In the genomic region with DNA sequence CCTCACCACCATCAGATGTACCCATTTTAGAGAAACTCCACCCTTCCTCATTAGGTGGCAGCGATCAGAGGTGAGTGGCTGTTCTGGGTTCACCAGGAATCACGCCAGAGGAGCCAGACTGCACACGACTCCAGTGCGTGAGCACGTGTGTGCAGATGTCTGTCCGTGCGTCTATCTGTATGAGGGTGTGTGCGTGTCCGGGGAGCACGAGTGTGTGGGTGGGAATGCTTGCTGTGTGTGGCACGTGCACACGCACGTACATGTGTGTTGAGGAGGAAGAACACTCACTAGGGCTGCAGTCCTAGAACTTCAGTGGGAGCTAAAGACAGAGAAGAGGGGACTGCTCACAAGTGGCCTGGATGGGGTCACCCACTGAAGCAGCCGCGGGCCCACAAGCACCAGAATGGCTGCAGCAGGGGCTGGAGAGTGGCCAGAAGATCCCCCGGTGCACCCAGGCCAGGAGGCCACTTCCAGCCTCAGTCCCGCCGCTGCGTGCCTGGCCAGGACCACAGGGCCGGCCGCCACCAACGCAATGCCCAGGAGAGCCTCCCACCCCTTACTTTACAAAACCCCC, we compare ENCODE assay signal across 18 cellular contexts. TPM values are rescaled to one million over a fixed set of nuclear protein-coding genes. Genes with fewer than 3 reads are reported as not detected.
A peak's percentile ranks its signal among the peaks of the same experiment; 100 is the strongest.
DNase-seq lines count a peak whose midpoint lies in the region; ATAC-seq, FAIRE-seq and TF ChIP-seq lines count a peak whose summit lies in the region.
"Had no signal": no experiment of that assay in that cellular context is flagged by ENCODE, and none has a peak within 500 bp of the region (broad histone marks: within the 10 kb centered on the region; RNA-seq: fewer than 3 reads in every experiment).

No MANE protein-coding gene starts in this region.

- CTCF ChIA-PET in CD8-positive, alpha-beta T cell (lab: Charles Lee): interaction anchor here (1.4 to 3.0 kb wide), 2 partner anchors 10 to 119 kb away, joined by 7 to 11 read pairs; no protein-coding TSS in a partner anchor
- CTCF ChIA-PET in H1 (lab: Charles Lee; ENCODE audit: partially characterized antibody): interaction anchor here (0.5 to 1.1 kb wide), 3 partner anchors 12 to 651 kb away, joined by 3 to 4 read pairs (median 3); no protein-coding TSS in a partner anchor

- H3K79me2 ChIP-seq in H1 (ENCODE audit: control insufficient read depth in 1 of 2, insufficient read depth in 2 of 2, low read length in 2 of 2) (peaks cover 0 to 87% of the 10 kb centered on the region in 2 experiments; a peak in 3 of 4 replicates), osteoblast (ENCODE audit: insufficient read depth, low read length) (peaks cover 14% of the 10 kb centered on the region)

- H3K79me1 ChIP-seq in H1 (ENCODE audit: low read depth, low read length): peaks cover 24% of the 10 kb centered on the region

- H3K36me3 ChIP-seq in BLaER1 treated with 17β-estradiol and CSF1 and Interleukin-3, amounts not matched to agents 10 nM and 100 nM: peaks cover 14 to 68% (median 40%) of the 10 kb centered on the region in 11 experiments
- no peaks in the 10 kb centered on the region for H3K36me3 ChIP-seq in CD8-positive, alpha-beta T cell (ENCODE audit: insufficient read depth, low read length)
- H3K36me3 ChIP-seq in H1 (ENCODE audit: control insufficient read depth in 2 of 4, insufficient read depth in 4 of 4, low read length in 3 of 4) (no peaks in the 10 kb centered on the region; a peak in 2 of 8 replicates), osteoblast (ENCODE audit: insufficient read depth, low read length) (no peaks in the 10 kb centered on the region)

- H3K4ac ChIP-seq in H1 (replicated peaks; ENCODE audit: insufficient read length, low read depth, low read length): no peak overlapping the region

- no peak overlapping the region for H4K91ac ChIP-seq in H1 (replicated peaks; ENCODE audit: insufficient read length, low read length)

- 0 out of 2 replicates have a peak overlapping the region, but pooled peaks have one; percentile 48 for H2BK20ac ChIP-seq in H1 (ENCODE audit: low read length)

- no peak overlapping the region for H4K5ac ChIP-seq in H1 (ENCODE audit: insufficient read length, low read depth, low read length)

- no peak for TF ChIP-seq POLR2A in H1 (IDR thresholded peaks at IDR 0.05; ENCODE audit: control extremely low read depth in 1 of 2, low read depth in 2 of 2, low read length in 2 of 2)

- H3K56ac ChIP-seq in H1 (replicated peaks; ENCODE audit: insufficient read length, low read depth, low read length): no peak overlapping the region

- peak overlapping the region; percentile 39 for H3K27ac Mint-ChIP-seq in CD8-positive, alpha-beta T cell

- TF ChIP-seq RAD21 in H1 (IDR thresholded peaks at IDR 0.05 in 1 of 2, conservative IDR thresholded peaks at IDR 0.05 in 1 of 2; ENCODE audit: low read depth in 2 of 2, low read length in 2 of 2): no peak

- H3K4me2 ChIP-seq in BLaER1 treated with 17β-estradiol and CSF1 and Interleukin-3, amounts not matched to agents 10 nM and 100 nM: peak overlapping the region in 7 of 11 experiments; percentile 14 to 92 (median 43); a peak in 11 of 22 replicates
- H3K4me2 ChIP-seq in H1 (ENCODE audit: insufficient read depth in 1 of 2, low read depth in 2 of 2, low read length in 2 of 2) (no peak overlapping the region), osteoblast (ENCODE audit: insufficient read depth, low read length) (no peak overlapping the region)

- 95% methylated on average over 22 of the region's 22 CpGs; no CpG with 5 or more reads in 1 of the 2 experiments for WGBS in H1 (ENCODE audit: extremely low coverage in 1 of 2, insufficient coverage in 1 of 2, insufficient read length in 1 of 2, insufficient replicate concordance in 2 of 2, low coverage in 1 of 2, low lambda C conversion rate in 2 of 2, missing lambda C conversion rate in 1 of 2), 2 experiments

- no peak overlapping the region for H3K23ac ChIP-seq in H1 (ENCODE audit: insufficient read length)

- H3K27ac ChIP-seq in BLaER1 treated with 17β-estradiol and CSF1 and Interleukin-3, amounts not matched to agents 10 nM and 100 nM: no peak overlapping the region
- no peak overlapping the region for H3K27ac ChIP-seq in CD8-positive, alpha-beta T cell (ENCODE audit: low read depth, low read length)
- H3K27ac ChIP-seq in H1 (ENCODE audit: low read depth, low read length): no peak overlapping the region
- H3K27ac ChIP-seq in osteoblast (ENCODE audit: low read depth, low read length): no peak overlapping the region

- FAIRE-seq in H1 (lab: Jason Lieb, UNC): no peak
- FAIRE-seq: H54 had no signal

- peak overlapping the region; percentile 82; the same call in 1 of the 2 replicates for H2AK5ac ChIP-seq in H1 (ENCODE audit: low read depth, low read length)

- H3K27me3 ChIP-seq in BLaER1 treated with 17β-estradiol and CSF1 and Interleukin-3, amounts not matched to agents 10 nM and 100 nM: no peaks in the 10 kb centered on the region
- H3K27me3 ChIP-seq in CD8-positive, alpha-beta T cell (ENCODE audit: insufficient read depth, low read length): no peaks in the 10 kb centered on the region
- H3K27me3 ChIP-seq in H1 (replicated peaks in 1 of 4; ENCODE audit: control insufficient read depth in 3 of 4, extremely low read depth in 1 of 4, insufficient read depth in 3 of 4, low read length in 3 of 4) (no peaks in the 10 kb centered on the region), osteoblast (ENCODE audit: insufficient read depth, low read length) (no peaks in the 10 kb centered on the region)
- H3K27me3 ChIP-seq: MG63 had no signal

- H2AFZ ChIP-seq in H1 (ENCODE audit: low read length) (no peak overlapping the region), osteoblast (ENCODE audit: low read length) (no peak overlapping the region)

- H3K36me3 Mint-ChIP-seq in CD8-positive, alpha-beta T cell: peaks cover 20% of the 10 kb centered on the region

- no peak overlapping the region for H3K4me3 Mint-ChIP-seq in CD8-positive, alpha-beta T cell

- peaks cover 21 to 55% (median 52%) of the 10 kb centered on the region in 10 experiments for H3K4me1 ChIP-seq in BLaER1 treated with 17β-estradiol and CSF1 and Interleukin-3, amounts not matched to agents 10 nM and 100 nM
- peaks cover 2% of the 10 kb centered on the region for H3K4me1 ChIP-seq in CD8-positive, alpha-beta T cell (ENCODE audit: insufficient read depth, low read length)
- H3K4me1 ChIP-seq in H1 (replicated peaks in 1 of 4; ENCODE audit: control insufficient read depth in 3 of 4, insufficient read depth in 4 of 4, low read length in 3 of 4) (peaks cover 2 to 23% (median 11%) of the 10 kb centered on the region in 4 experiments; a peak in 6 of 7 replicates), osteoblast (ENCODE audit: insufficient read depth, low read length) (no peaks in the 10 kb centered on the region)

- no peak overlapping the region for H3K9ac ChIP-seq in BLaER1 treated with 17β-estradiol and CSF1 and Interleukin-3, amounts not matched to agents 10 nM and 100 nM
- 0 out of 7 replicates have a peak overlapping the region, but pooled peaks of 1 of the 4 experiments have one; percentile 7 for H3K9ac ChIP-seq in H1 (replicated peaks in 1 of 4; ENCODE audit: extremely low read depth in 1 of 4, low read depth in 3 of 4, low read length in 3 of 4)

- DNase-seq in CD8-positive, alpha-beta T cell: no peak
- DNase-seq in H1 (ENCODE audit: low read depth in 1 of 2, low spot score in 2 of 2) (no peak), osteoblast (ENCODE audit: insufficient read length, low spot score, missing footprints) (peak; percentile 73), epidermal melanocyte (ENCODE audit: insufficient read length, low spot score) (no peak), AML-193 (lab: John Stamatoyannopoulos, UW) (no peak)
- DNase-seq: C1 segment of cervical spinal cord, Calu3, DMS79 treated with DMSO at 0.1 percent for 48 hours, GDM1, MG63, NCI-H1092 treated with DMSO at 0.1 percent for 48 hours, NCI-H1694 treated with DMSO at 0.1 percent for 48 hours, Right ventricle myocardium superior had no signal

- no peak overlapping the region; the same call in 1 of the 2 replicates for H2BK5ac ChIP-seq in H1 (ENCODE audit: low read depth, low read length)

- peaks cover 9 to 26% (median 19%) of the 10 kb centered on the region in 11 experiments; a peak in 21 of 22 replicates for H3K9me3 ChIP-seq in BLaER1 treated with 17β-estradiol and CSF1 and Interleukin-3, amounts not matched to agents 10 nM and 100 nM (replicated peaks in 1 of 11)
- H3K9me3 ChIP-seq in CD8-positive, alpha-beta T cell (ENCODE audit: low read length): no peaks in the 10 kb centered on the region
- H3K9me3 ChIP-seq in H1 (ENCODE audit: insufficient read depth in 2 of 2, low read depth in 1 of 2, low read length in 1 of 2) (no peaks in the 10 kb centered on the region), osteoblast (ENCODE audit: low read depth, low read length) (no peaks in the 10 kb centered on the region)
- H3K9me3 ChIP-seq: MG63 had no signal

- no peak overlapping the region for H3K18ac ChIP-seq in H1 (ENCODE audit: extremely low read depth, low read length)

- no peaks in the 10 kb centered on the region for H3K23me2 ChIP-seq in H1 (ENCODE audit: low read depth, low read length)

- H2BK15ac ChIP-seq in H1 (ENCODE audit: low read length): no peak overlapping the region

- H3K9me3 Mint-ChIP-seq in CD8-positive, alpha-beta T cell: no peaks in the 10 kb centered on the region

- H3K27me3 Mint-ChIP-seq in CD8-positive, alpha-beta T cell (ENCODE audit: low read depth): no peaks in the 10 kb centered on the region

- peaks cover 53 to 100% (median 93%) of the 10 kb centered on the region in 11 experiments; a peak in 21 of 22 replicates for H4K20me1 ChIP-seq in BLaER1 treated with 17β-estradiol and CSF1 and Interleukin-3, amounts not matched to agents 10 nM and 100 nM
- H4K20me1 ChIP-seq in H1 (replicated peaks in 1 of 2; ENCODE audit: control insufficient read depth in 1 of 2, insufficient read depth in 2 of 2, low read length in 2 of 2): peaks cover 27 to 31% of the 10 kb centered on the region in 2 experiments
- H4K20me1 ChIP-seq in osteoblast (ENCODE audit: insufficient read depth, low read length): peaks cover 19% of the 10 kb centered on the region

- H3K4me3 ChIP-seq in BLaER1 treated with 17β-estradiol and CSF1 and Interleukin-3, amounts not matched to agents 10 nM and 100 nM: no peak overlapping the region
- H3K4me3 ChIP-seq in CD8-positive, alpha-beta T cell (ENCODE audit: low read depth, low read length): no peak overlapping the region
- H3K4me3 ChIP-seq in H1 (ENCODE audit: extremely low read depth in 1 of 4, insufficient read depth in 2 of 4, low read depth in 3 of 4, low read length in 4 of 4) (no peak overlapping the region), osteoblast (ENCODE audit: insufficient read depth, low read length) (no peak overlapping the region)
- H3K4me3 ChIP-seq: MG63 had no signal

- no peak for TF ChIP-seq EP300 in H1 (IDR thresholded peaks at IDR 0.05; ENCODE audit: borderline replicate concordance in 1 of 2, low read depth in 2 of 2, low read length in 2 of 2)

- intact Hi-C loops in CD8-positive, alpha-beta T cell (cut with DNase I, micrococcal nuclease): no loop called here

- POLR2A ChIA-PET in CD8-positive, alpha-beta T cell (lab: Charles Lee): no interaction called here
- POLR2A ChIA-PET in H1 (lab: Charles Lee; ENCODE audit: partially characterized antibody): interaction anchor here (1.8 kb wide), 1 partner anchor 14 kb away, joined by 6 read pairs; the partner anchor contains the start of gene HDAC4

- no peak overlapping the region for H2BK120ac ChIP-seq in H1 (replicated peaks; ENCODE audit: low read depth, low read length)

- no peak overlapping the region for H2BK12ac ChIP-seq in H1 (ENCODE audit: low read depth, low read length)

- no peak overlapping the region for H3K14ac ChIP-seq in H1 (ENCODE audit: insufficient read length)

- peak overlapping the region; percentile 57; the same call in 1 of the 2 replicates for H4K8ac ChIP-seq in H1 (ENCODE audit: extremely low read depth, insufficient read depth, low read length)

- no peak for TF ChIP-seq CTCF in CD8-positive, alpha-beta T cell (IDR thresholded peaks at IDR 0.05)
- TF ChIP-seq CTCF in H1 (IDR thresholded peaks at IDR 0.05; ENCODE audit: control extremely low read depth in 1 of 3, insufficient read depth in 1 of 3, low read depth in 1 of 3, low read length in 3 of 3) (no peak), osteoblast (IDR thresholded peaks at IDR 0.05; ENCODE audit: extremely low read depth, low read depth, low read length) (no peak)

- ATAC-seq in CD8-positive, alpha-beta T cell: no peak
- no peak for ATAC-seq in HG03135 (IDR thresholded peaks at IDR 0.05; ENCODE audit: unreplicated experiment)
- no peak for ATAC-seq in GM19324 (IDR thresholded peaks at IDR 0.05; ENCODE audit: low FRiP score, unreplicated experiment)
- ATAC-seq: SK-N-SH treated with all-trans-retinoic acid at 6 μM for 48 hours had no signal

- peaks cover 11% of the 10 kb centered on the region for H3K4me1 Mint-ChIP-seq in CD8-positive, alpha-beta T cell (ENCODE audit: low read depth)

RNA-seq across cellular contexts. Expression of gene HDAC4, which starts 13.9 kb away (rescaled TPM):
- total RNA-seq in CD8-positive, alpha-beta T cell: 10 to 100 TPM; 28.3 to 35.7 TPM
- total RNA-seq in H1 (2021; fragmentation: NEBNext Ultra II Directional; extraction: Animal tissue kit (Norgen Biotek cat#: 25700)): 31.3 and 31.5 TPM in 2 replicates
- polyA plus RNA-seq in H1 (2011; rRNA removed): 15.4 and 31.2 TPM in 2 replicates
- 14.3 TPM for polyA plus RNA-seq in H1 (2011; cell fraction: cytosol; rRNA removed)
- 24.1 TPM for polyA plus RNA-seq in H1 (2011; cell fraction: nucleus; rRNA removed)
- 9.7 to 17.8 TPM (median 12.6 TPM) in 4 replicates for polyA plus RNA-seq in H1 (2012, experiment 1 of 2)
- 5.0 TPM for polyA plus RNA-seq in H1 (2012, experiment 2 of 2)
- 14.8 TPM for polyA plus RNA-seq in H1 (2013, experiment 1 of 2)
- 12.6 TPM for polyA plus RNA-seq in H1 (2013, experiment 2 of 2)
- 35.1 and 38.5 TPM in 2 replicates for polyA minus RNA-seq in H1 (2011; rRNA and poly(A)+ RNA removed)
- 26.3 TPM for polyA minus RNA-seq in H1 (2011; cell fraction: cytosol; rRNA and poly(A)+ RNA removed)
- polyA minus RNA-seq in H1 (2011; cell fraction: nucleus; rRNA and poly(A)+ RNA removed): 47.3 TPM
- total RNA-seq in osteoblast: 23.3 and 30.8 TPM in 2 replicates

Comparison
In these comparisons a context has a peak if more than half of its experiments do, and no peak if none do; other contexts are left out.
1. H3K4me2 ChIP-seq: peak in BLaER1 treated with 17β-estradiol and CSF1 and Interleukin-3, amounts not matched to agents 10 nM and 100 nM (7 of 11); none in H1 (0 of 2) and osteoblast (single experiment).